Comparison of ENCODE assay signal across 24 cellular contexts in the genomic region with DNA sequence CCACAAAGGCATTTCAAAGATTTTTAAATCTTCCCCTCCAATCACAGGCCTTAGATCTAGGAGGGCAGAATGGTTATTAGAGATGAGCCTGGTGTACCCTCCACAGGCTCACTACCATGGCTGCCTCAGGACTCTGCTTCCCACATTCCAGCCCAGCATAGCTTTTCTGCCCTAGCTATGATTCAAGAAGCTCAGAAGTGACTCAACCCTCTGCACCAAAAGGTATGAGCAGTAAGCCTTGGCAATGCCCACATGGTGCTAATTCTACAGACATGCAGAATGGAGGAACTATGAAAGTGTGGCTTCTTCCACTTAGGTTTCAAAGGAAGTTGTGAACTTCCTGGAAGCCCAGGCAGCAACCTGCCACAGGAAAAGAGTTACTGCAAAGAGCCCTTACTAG.
"Had no signal": no experiment of that assay in that cellular context is flagged by ENCODE, and none has a peak within 500 bp of the region (broad histone marks: within the 10 kb centered on the region; RNA-seq: fewer than 3 reads in every experiment).

No MANE protein-coding gene starts in this region.

- DNase-seq: activated CD4-positive, alpha-beta memory T cell treated with anti-CD3 and anti-CD28 coated beads, Interleukin-2, amount 10 ng/mL, durations not matched to agents 7 days and 5 days; activated CD4-positive, alpha-beta T cell treated with anti-CD3 and anti-CD28 coated beads, Interleukin-2, amount 50 U/mL, for 1 hour; activated CD4-positive, CD25-positive, alpha-beta regulatory T cell; activated gamma-delta T cell; activated naive CD4-positive, alpha-beta T cell treated with anti-CD3 and anti-CD28 coated beads for 36 hours; activated T-cell treated with anti-CD3 and anti-CD28 coated beads for 4 hours; activated T-cell treated with anti-CD3 and anti-CD28 coated beads, Interleukin-2, amount 50 U/mL, for 48 hours; amygdala; brain microvascular endothelial cell; cerebellar nuclear complex; NCI-H1092 treated with DMSO at 0.1 percent for 48 hours; NCI-H1417 treated with DMSO at 0.1 percent for 48 hours; NCI-H1694; NCI-H2029 treated with DMSO at 0.1 percent for 48 hours; NCI-H510A treated with DMSO at 0.1 percent for 48 hours; NCI-H69; NK-92 treated with Interleukin-12 subunit alpha and Interleukin-12 subunit beta, amount 100 ng/mL, for 24 hours; PC-3; SHP77 had no signal

- H3K27ac ChIP-seq: brain microvascular endothelial cell, SJSA1, VCaP had no signal

- H3K4me1 ChIP-seq: SJSA1 had no signal

- FAIRE-seq: RCC 7860 had no signal

- ATAC-seq: activated T-helper 17 cell treated with anti-CD3 and anti-CD28 coated beads, Interleukin-2, amount 50 U/mL, for 72 hours; PC-3; SK-N-SH treated with all-trans-retinoic acid at 6 μM for 48 hours had no signal

- H3K4me3 ChIP-seq: SJSA1 had no signal

- H3K36me3 ChIP-seq: brain microvascular endothelial cell, SJSA1 had no signal

- H3K27me3 ChIP-seq: brain microvascular endothelial cell, SJSA1 had no signal
